ENCODE assay signal across 25 cellular contexts in the genomic region with DNA sequence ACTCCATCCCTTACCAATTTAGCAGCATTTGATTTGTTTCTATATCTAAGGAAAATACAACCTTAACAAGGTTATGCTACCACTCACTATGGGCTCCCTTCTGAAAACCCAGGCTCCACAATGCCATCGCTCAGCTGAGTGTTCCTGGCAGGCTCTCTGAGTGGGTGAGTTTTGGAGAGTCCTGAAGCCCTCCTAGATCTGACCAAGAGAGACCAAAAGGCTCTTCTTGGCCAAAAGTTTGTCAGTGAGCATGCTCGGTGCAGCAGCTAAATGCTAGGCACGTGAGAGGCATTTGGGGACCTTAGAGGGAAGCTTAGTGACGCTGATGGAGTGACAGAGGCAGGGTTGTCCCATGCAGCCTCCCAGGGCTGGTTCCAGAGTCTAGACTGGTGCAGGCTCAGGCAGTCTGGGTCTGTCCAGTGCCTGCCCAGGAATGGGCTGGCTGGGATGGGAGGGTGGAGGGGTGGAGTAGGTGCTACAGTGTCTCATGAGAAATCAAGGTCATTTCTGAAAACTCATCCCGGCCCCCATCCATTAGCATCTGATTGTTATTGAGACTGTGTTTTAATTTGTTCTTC.
"Had no signal": no experiment of that assay in that cellular context is flagged by ENCODE, and none has a peak within 500 bp of the region (broad histone marks: within the 10 kb centered on the region; RNA-seq: fewer than 3 reads in every experiment).

No MANE protein-coding gene starts in this region.

- DNase-seq: activated CD4-positive, alpha-beta T cell treated with anti-CD3 and anti-CD28 coated beads, Interleukin-2, amount 10 ng/mL, durations not matched to agents 7 days and 5 days; activated CD4-positive, CD25-positive, alpha-beta regulatory T cell treated with anti-CD3 and anti-CD28 coated beads, Interleukin-2, amount 50 U/mL, for 72 hours; activated CD8-positive, alpha-beta T cell treated with anti-CD3 and anti-CD28 coated beads for 36 hours; activated naive CD8-positive, alpha-beta T cell treated with anti-CD3 and anti-CD28 coated beads, Interleukin-2, amount 50 U/mL, for 24 hours; activated T-cell treated with anti-CD3 and anti-CD28 coated beads, Interleukin-2, amount 50 U/mL, for 4 hours; amygdala; colonic mucosa; effector CD8-positive, alpha-beta T cell; gastrocnemius medialis; glutamatergic neuron; islet precursor cell; midbrain; naive thymus-derived CD8-positive, alpha-beta T cell; posterior cingulate gyrus; stimulated activated CD4-positive, alpha-beta T cell treated with anti-CD3 and anti-CD28 coated beads, Interleukin-12 subunit alpha, Interleukin-12 subunit beta, amount 100 ng/mL, for 4 hours; stimulated activated CD4-positive, alpha-beta T cell treated with anti-CD3 and anti-CD28 coated beads, Interleukin-4, amount 100 ng/mL, for 1 hour; T-helper 9 cell; upper lobe of left lung had no signal

- H3K4me3 ChIP-seq: colonic mucosa, gastrocnemius medialis, hepatocyte, skin epidermis, thoracic aorta, upper lobe of left lung had no signal

- ATAC-seq: activated CD8-positive, alpha-beta T cell treated with anti-CD3 and anti-CD28 coated beads for 36 hours; activated naive CD8-positive, alpha-beta T cell treated with anti-CD3 and anti-CD28 coated beads, Interleukin-2, amount 50 U/mL, for 24 hours; activated T-cell treated with anti-CD3 and anti-CD28 coated beads, Interleukin-2, amount 50 U/mL, for 4 hours; activated T-helper 17 cell treated with anti-CD3 and anti-CD28 coated beads, Interleukin-2, amount 50 U/mL, for 72 hours; gastrocnemius medialis; naive thymus-derived CD8-positive, alpha-beta T cell; sciatic nerve had no signal

- H3K9me3 ChIP-seq: colonic mucosa, gastrocnemius medialis, thoracic aorta, upper lobe of left lung had no signal

- FAIRE-seq: endometrium had no signal

- H3K36me3 ChIP-seq: colonic mucosa, gastrocnemius medialis had no signal

- H3K27ac ChIP-seq: colonic mucosa, epithelial cell of prostate, hepatocyte, skin epidermis, thoracic aorta, upper lobe of left lung had no signal

- H3K4me1 ChIP-seq: colonic mucosa, upper lobe of left lung had no signal

- H3K27me3 ChIP-seq: colonic mucosa, gastrocnemius medialis, hepatocyte, upper lobe of left lung had no signal
